8 cellular contexts compared by ENCODE assay signal in genomic region chr7:101815826-101816488, GRCh38. TPM values are rescaled to one million over a fixed set of nuclear protein-coding genes. Genes with fewer than 3 reads are reported as not detected.
DNase-seq lines count a peak whose midpoint lies in the region; ATAC-seq and TF ChIP-seq lines count a peak whose summit lies in the region.

No MANE protein-coding gene starts in this region.

- no peaks in the 10 kb centered on the region for H3K36me3 ChIP-seq in HUES64 (ENCODE audit: insufficient read depth, low read length)

- H3K9ac ChIP-seq in HUES64 (ENCODE audit: low read depth, low read length), result peak overlapping the region; percentile 89

- TF ChIP-seq CTCF in nephron (IDR thresholded peaks at IDR 0.05; ENCODE audit: unreplicated experiment in 3 of 3), result no peak

- peak; percentile 46 for ATAC-seq in GM21360 (IDR thresholded peaks at IDR 0.05; ENCODE audit: unreplicated experiment)

- WGBS in HUES64, result under 1% methylated on average over 88 of the region's 88 CpGs

- no peaks in the 10 kb centered on the region for H3K9me3 Mint-ChIP-seq in nephron
- no peaks in the 10 kb centered on the region for H3K9me3 Mint-ChIP-seq in stimulated activated naive CD8-positive, alpha-beta T cell treated with anti-CD3 and anti-CD28 coated beads, Interleukin-15, Interleukin-2, amounts not matched to agents 100 ng/mL and 50 ng/mL, for 24 hours

- H3K36me3 Mint-ChIP-seq in nephron (ENCODE audit: low read depth), result no peaks in the 10 kb centered on the region
- H3K36me3 Mint-ChIP-seq in stimulated activated naive CD8-positive, alpha-beta T cell treated with anti-CD3 and anti-CD28 coated beads, Interleukin-15, Interleukin-2, amounts not matched to agents 100 ng/mL and 50 ng/mL, for 24 hours (ENCODE audit: low read depth), result no peaks in the 10 kb centered on the region

- H3K27ac Mint-ChIP-seq in nephron, result peak overlapping the region; percentile 70 to 85 (median 77)
- peak overlapping the region; percentile 76 for H3K27ac Mint-ChIP-seq in stimulated activated naive CD8-positive, alpha-beta T cell treated with anti-CD3 and anti-CD28 coated beads, Interleukin-15, Interleukin-2, amounts not matched to agents 100 ng/mL and 50 ng/mL, for 24 hours

- H3K4me3 Mint-ChIP-seq in nephron, result peak overlapping the region; percentile 81 to 92 (median 90)
- peak overlapping the region; percentile 78 for H3K4me3 Mint-ChIP-seq in stimulated activated naive CD8-positive, alpha-beta T cell treated with anti-CD3 and anti-CD28 coated beads, Interleukin-15, Interleukin-2, amounts not matched to agents 100 ng/mL and 50 ng/mL, for 24 hours

- DNase-seq in COLO668 (lab: John Stamatoyannopoulos, UW; ENCODE audit: unreplicated experiment) (peak; percentile 86), activated T-helper 1 cell treated with Interleukin-2 at 50 U/mL for 16 hours (ENCODE audit: low read depth) (peak; percentile 57), fibroblast of peridontal ligament (ENCODE audit: extremely low read depth) (peak; percentile 78)

- H3K4me1 ChIP-seq in HUES64 (ENCODE audit: insufficient read depth, low read length), result peaks cover 45% of the 10 kb centered on the region

- H3K27me3 ChIP-seq in HUES64 (ENCODE audit: insufficient read depth, low read length), result peaks cover 28% of the 10 kb centered on the region

- peaks cover 43% of the 10 kb centered on the region for H3K4me1 Mint-ChIP-seq in nephron
- H3K4me1 Mint-ChIP-seq in stimulated activated naive CD8-positive, alpha-beta T cell treated with anti-CD3 and anti-CD28 coated beads, Interleukin-15, Interleukin-2, amounts not matched to agents 100 ng/mL and 50 ng/mL, for 24 hours (ENCODE audit: low read depth), result peaks cover 26% of the 10 kb centered on the region

- no peaks in the 10 kb centered on the region for H3K9me3 ChIP-seq in HUES64 (ENCODE audit: insufficient read depth, low read depth, low read length)

- H3K27me3 Mint-ChIP-seq in nephron (ENCODE audit: low read depth), result peaks cover 24% of the 10 kb centered on the region
- H3K27me3 Mint-ChIP-seq in stimulated activated naive CD8-positive, alpha-beta T cell treated with anti-CD3 and anti-CD28 coated beads, Interleukin-15, Interleukin-2, amounts not matched to agents 100 ng/mL and 50 ng/mL, for 24 hours, result peaks cover 9% of the 10 kb centered on the region

- peak overlapping the region; percentile 89; the same call in 1 of the 2 replicates for H3K27ac ChIP-seq in HUES64 (ENCODE audit: low read depth, low read length)

- H3K4me3 ChIP-seq in HUES64 (ENCODE audit: low read length), result peak overlapping the region; percentile 67

TF ChIP-seq in PFSK-1, 5 proteins besides CTCF, POLR2A, EP300 and RAD21:
- 0 out of 2 replicates have a peak, but pooled peaks have one; percentile 47 for TF ChIP-seq TAF1 (IDR thresholded peaks at IDR 0.05; ENCODE audit: borderline replicate concordance, insufficient read depth, low read length)
- TF ChIP-seq SIN3A (IDR thresholded peaks at IDR 0.05; ENCODE audit: borderline replicate concordance, insufficient read depth, low read length), result no peak
- no peak for TF ChIP-seq FOXP2 (optimal IDR thresholded peaks at IDR 0.05; ENCODE audit: borderline replicate concordance, extremely low read depth, extremely low read length, insufficient read depth)
- no peak for TF ChIP-seq REST (IDR thresholded peaks at IDR 0.05; ENCODE audit: insufficient read depth in 1 of 2, low read depth in 2 of 2, low read length in 2 of 2)
- peak; percentile 67; the same call in 1 of the 2 replicates for TF ChIP-seq POLR2AphosphoS5 (IDR thresholded peaks at IDR 0.05; ENCODE audit: low read depth, low read length)

RNA-seq across cellular contexts. Expression of gene CUX1, which starts 1.5 kb away (rescaled TPM):
- 24.9 TPM for polyA plus RNA-seq in HUES64 (2013, experiment 1 of 2)
- 29.5 TPM for polyA plus RNA-seq in HUES64 (2013, experiment 2 of 2)
- polyA plus RNA-seq in PFSK-1 (2012; ENCODE audit: insufficient read length, low read depth), result 42.2 TPM

Comparison
In these comparisons a context has a peak if more than half of its experiments do, and no peak if none do; other contexts are left out.
1. Peak in every context shown above with its lines: DNase-seq, ATAC-seq, H3K4me3 ChIP-seq and H3K27ac ChIP-seq.